ENCODE assay signal across 8 cellular contexts in the genomic region with DNA sequence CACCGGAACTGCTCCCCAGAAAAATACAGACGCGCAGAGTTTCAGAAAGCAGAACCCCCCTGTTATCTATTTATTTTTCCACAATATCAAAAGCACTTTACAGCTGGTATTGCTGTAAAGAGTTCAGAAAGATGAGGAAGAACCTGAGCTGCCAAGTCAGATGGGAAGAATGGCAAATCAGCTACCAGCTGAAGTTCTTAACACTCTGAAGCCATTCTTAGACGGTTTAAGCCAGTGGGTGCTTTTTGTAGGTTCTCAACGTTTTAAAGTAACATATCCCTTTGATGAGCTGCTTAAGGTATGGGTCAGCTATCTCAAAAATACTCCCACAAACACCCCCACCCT. TPM values are rescaled to one million over a fixed set of nuclear protein-coding genes. Genes with fewer than 3 reads are reported as not detected.
DNase-seq lines count a peak whose midpoint lies in the region; ATAC-seq, FAIRE-seq and TF ChIP-seq lines count a peak whose summit lies in the region.

No MANE protein-coding gene starts in this region.

- intact Hi-C loops in PC-3 (cut with micrococcal nuclease), result loop anchor here (2.0 to 5.0 kb wide), 2 partner anchors 37 to 118 kb away; partner anchors contain the start of genes MYCBP and NDUFS5

- TF ChIP-seq RAD21 in H1 (IDR thresholded peaks at IDR 0.05 in 1 of 2, conservative IDR thresholded peaks at IDR 0.05 in 1 of 2; ENCODE audit: low read depth in 2 of 2, low read length in 2 of 2), result no peak

- peak overlapping the region; percentile 27 for H4K5ac ChIP-seq in H1 (ENCODE audit: insufficient read length, low read depth, low read length)

- H3K27ac ChIP-seq in PC-3 (ENCODE audit: low read length) (peak overlapping the region; percentile 33; the same call in 1 of the 2 replicates), H1 (ENCODE audit: low read depth, low read length) (peak overlapping the region; percentile 73), neutrophil (peak overlapping the region; percentile 96)

- no peak overlapping the region for H3K56ac ChIP-seq in H1 (replicated peaks; ENCODE audit: insufficient read length, low read depth, low read length)

- peak overlapping the region; percentile 95; the same call in 1 of the 2 replicates for H2BK5ac ChIP-seq in H1 (ENCODE audit: low read depth, low read length)

- H4K20me1 ChIP-seq in PC-3 (ENCODE audit: low read length) (peaks cover 26% of the 10 kb centered on the region), H1 (replicated peaks in 1 of 2; ENCODE audit: control insufficient read depth in 1 of 2, insufficient read depth in 2 of 2, low read length in 2 of 2) (peaks cover 14 to 26% of the 10 kb centered on the region in 2 experiments)

- H3K4ac ChIP-seq in H1 (replicated peaks; ENCODE audit: insufficient read length, low read depth, low read length), result peak overlapping the region; percentile 20

- TSS peak; percentile 60 for BruUV-seq in PC-3 (replicated peaks; lab: Mats Ljungman, UMichigan)

- H2BK120ac ChIP-seq in H1 (replicated peaks; ENCODE audit: low read depth, low read length), result peak overlapping the region; percentile 77

- WGBS in H1 (ENCODE audit: extremely low coverage in 1 of 2, insufficient coverage in 1 of 2, insufficient read length in 1 of 2, insufficient replicate concordance in 2 of 2, low coverage in 1 of 2, low lambda C conversion rate in 2 of 2, missing lambda C conversion rate in 1 of 2), 2 experiments, result 16% methylated on average over 5 of the region's 5 CpGs; no CpG with 5 or more reads in 1 of the 2 experiments

- peak overlapping the region; percentile 67; the same call in 1 of the 2 replicates for H2BK20ac ChIP-seq in H1 (ENCODE audit: low read length)

- H3K4me1 ChIP-seq in PC-3 (ENCODE audit: insufficient read depth, low read length) (peaks cover 45% of the 10 kb centered on the region), H1 (replicated peaks in 1 of 4; ENCODE audit: control insufficient read depth in 3 of 4, insufficient read depth in 4 of 4, low read length in 3 of 4) (peaks cover 7 to 24% (median 17%) of the 10 kb centered on the region in 4 experiments), neutrophil (ENCODE audit: control insufficient read depth in 1 of 2, insufficient read depth in 1 of 2, low read depth in 1 of 2, low read length in 1 of 2) (peaks cover 17 to 22% of the 10 kb centered on the region in 2 experiments)

- no peak overlapping the region for H3K14ac ChIP-seq in H1 (ENCODE audit: insufficient read length)

- H3K9me3 ChIP-seq in PC-3 (ENCODE audit: low read length) (no peaks in the 10 kb centered on the region), H1 (ENCODE audit: insufficient read depth in 2 of 2, low read depth in 1 of 2, low read length in 1 of 2) (no peaks in the 10 kb centered on the region), neutrophil (no peaks in the 10 kb centered on the region)

- peak overlapping the region; percentile 97 for H2AFZ ChIP-seq in PC-3 (ENCODE audit: low read length)
- H2AFZ ChIP-seq in H1 (ENCODE audit: low read length), result no peak overlapping the region

- H3K18ac ChIP-seq in H1 (ENCODE audit: extremely low read depth, low read length), result peak overlapping the region; percentile 81

- H3K36me3 Mint-ChIP-seq in T-helper 1 cell treated with Interleukin-12 subunit alpha and Interleukin-12 subunit beta and Interleukin-4 antibody, amounts not matched to agents 30 μg/mL and 1 μg/mL, for 36 hours (ENCODE audit: low read depth), result peaks cover 17% of the 10 kb centered on the region

- no peak overlapping the region for H4K8ac ChIP-seq in H1 (ENCODE audit: extremely low read depth, insufficient read depth, low read length)

- H3K27ac Mint-ChIP-seq in T-helper 1 cell treated with Interleukin-12 subunit alpha and Interleukin-12 subunit beta and Interleukin-4 antibody, amounts not matched to agents 30 μg/mL and 1 μg/mL, for 36 hours, result peak overlapping the region; percentile 74

- H3K23me2 ChIP-seq in H1 (ENCODE audit: low read depth, low read length), result peaks cover 6% of the 10 kb centered on the region; the same call in 1 of the 2 replicates

- no peak for DNase-seq in T-helper 1 cell
- no peak for DNase-seq in PC-3
- no peak for DNase-seq in H1 (ENCODE audit: low read depth in 1 of 2, low spot score in 2 of 2)

- no peak for ATAC-seq in PC-3
- no peak for ATAC-seq in GM21786 (IDR thresholded peaks at IDR 0.05; ENCODE audit: unreplicated experiment)
- ATAC-seq in GM19467 (IDR thresholded peaks at IDR 0.05; ENCODE audit: unreplicated experiment), result no peak
- ATAC-seq in HG03469 (IDR thresholded peaks at IDR 0.05; ENCODE audit: unreplicated experiment), result no peak

- H3K27me3 ChIP-seq in PC-3 (ENCODE audit: low read length) (no peaks in the 10 kb centered on the region), H1 (replicated peaks in 1 of 4; ENCODE audit: control insufficient read depth in 3 of 4, extremely low read depth in 1 of 4, insufficient read depth in 3 of 4, low read length in 3 of 4) (no peaks in the 10 kb centered on the region), neutrophil (no peaks in the 10 kb centered on the region)

- POLR2A ChIA-PET in PC-3 (lab: Charles Lee; ENCODE audit: unreplicated experiment), result interaction anchor here (1.0 kb wide), 1 partner anchor 14 kb away, joined by 8 read pairs; no protein-coding TSS in a partner anchor
- POLR2A ChIA-PET in H1 (lab: Charles Lee; ENCODE audit: partially characterized antibody), result interaction anchor here (0.6 to 3.0 kb wide), 15 partner anchors 8 to 417 kb away, joined by 3 to 14 read pairs (median 4); partner anchors contain the start of genes GJA9 and NDUFS5

- no peak overlapping the region for H2BK15ac ChIP-seq in H1 (ENCODE audit: low read length)

- H3F3A ChIP-seq in PC-3 (ENCODE audit: low read length, unreplicated experiment), result peaks cover 11% of the 10 kb centered on the region

- TF ChIP-seq POLR2A in H1 (IDR thresholded peaks at IDR 0.05; ENCODE audit: control extremely low read depth in 1 of 2, low read depth in 2 of 2, low read length in 2 of 2), result no peak; a peak in 1 of 3 replicates

- H3K36me3 ChIP-seq in PC-3 (ENCODE audit: low read depth, low read length) (peaks cover 6% of the 10 kb centered on the region; the same call in 1 of the 2 replicates), H1 (ENCODE audit: control insufficient read depth in 2 of 4, insufficient read depth in 4 of 4, low read length in 3 of 4) (peaks cover 2 to 35% (median 16%) of the 10 kb centered on the region in 4 experiments; a peak in 5 of 8 replicates), neutrophil (peaks cover 7% of the 10 kb centered on the region)

- peak overlapping the region; percentile 92 for H3K4me2 ChIP-seq in PC-3 (ENCODE audit: low read length)
- peak overlapping the region; percentile 56 to 62 for H3K4me2 ChIP-seq in H1 (ENCODE audit: insufficient read depth in 1 of 2, low read depth in 2 of 2, low read length in 2 of 2)

- H3K23ac ChIP-seq in H1 (ENCODE audit: insufficient read length), result no peak overlapping the region

- H3K79me2 ChIP-seq in PC-3 (ENCODE audit: low read length) (peaks cover 43% of the 10 kb centered on the region), H1 (ENCODE audit: control insufficient read depth in 1 of 2, insufficient read depth in 2 of 2, low read length in 2 of 2) (peaks cover 38 to 43% of the 10 kb centered on the region in 2 experiments)

- CTCF ChIA-PET in PC-3 (lab: Charles Lee), result no interaction called here
- CTCF ChIA-PET in H1 (lab: Charles Lee; ENCODE audit: partially characterized antibody), result interaction anchor here (0.8 to 1.4 kb wide), 3 partner anchors 16 to 1389 kb away, joined by 3 to 4 read pairs (median 3); no protein-coding TSS in a partner anchor

- FAIRE-seq in H1 (lab: Jason Lieb, UNC), result no peak

- H4K91ac ChIP-seq in H1 (replicated peaks; ENCODE audit: insufficient read length, low read length), result peak overlapping the region; percentile 63

- no peaks in the 10 kb centered on the region for H3K9me2 ChIP-seq in PC-3 (replicated peaks; ENCODE audit: low read length)

- peak overlapping the region; percentile 79 for H3K4me3 Mint-ChIP-seq in T-helper 1 cell treated with Interleukin-12 subunit alpha and Interleukin-12 subunit beta and Interleukin-4 antibody, amounts not matched to agents 30 μg/mL and 1 μg/mL, for 36 hours

- H3K27me3 Mint-ChIP-seq in T-helper 1 cell treated with Interleukin-12 subunit alpha and Interleukin-12 subunit beta and Interleukin-4 antibody, amounts not matched to agents 30 μg/mL and 1 μg/mL, for 36 hours (ENCODE audit: low read depth), result no peaks in the 10 kb centered on the region

- no peaks in the 10 kb centered on the region for H3K79me1 ChIP-seq in H1 (ENCODE audit: low read depth, low read length)

- no peaks in the 10 kb centered on the region for H3K9me3 Mint-ChIP-seq in T-helper 1 cell treated with Interleukin-12 subunit alpha and Interleukin-12 subunit beta and Interleukin-4 antibody, amounts not matched to agents 30 μg/mL and 1 μg/mL, for 36 hours

- no peak for TF ChIP-seq CTCF in PC-3 (conservative IDR thresholded peaks at IDR 0.05; ENCODE audit: low read depth, low read length)
- TF ChIP-seq CTCF in H1 (IDR thresholded peaks at IDR 0.05; ENCODE audit: control extremely low read depth in 1 of 3, insufficient read depth in 1 of 3, low read depth in 1 of 3, low read length in 3 of 3), result no peak
- no peak for TF ChIP-seq CTCF in neutrophil (IDR thresholded peaks at IDR 0.05)

- H3K4me3 ChIP-seq in PC-3 (ENCODE audit: low read length) (peak overlapping the region; percentile 91), H1 (ENCODE audit: extremely low read depth in 1 of 4, insufficient read depth in 2 of 4, low read depth in 3 of 4, low read length in 4 of 4) (peak overlapping the region in 2 of 4 experiments; percentile 10 to 50; a peak in 5 of 8 replicates), neutrophil (ENCODE audit: low read depth in 1 of 2, low read length in 1 of 2) (peak overlapping the region; percentile 81 to 91)

- H3K9ac ChIP-seq in PC-3 (ENCODE audit: low read length), result peak overlapping the region; percentile 68
- H3K9ac ChIP-seq in H1 (replicated peaks in 1 of 4; ENCODE audit: extremely low read depth in 1 of 4, low read depth in 3 of 4, low read length in 3 of 4), result no peak overlapping the region; a peak in 1 of 7 replicates

- H3K4me1 Mint-ChIP-seq in T-helper 1 cell treated with Interleukin-12 subunit alpha and Interleukin-12 subunit beta and Interleukin-4 antibody, amounts not matched to agents 30 μg/mL and 1 μg/mL, for 36 hours (ENCODE audit: low read depth), result peaks cover 24% of the 10 kb centered on the region

- H2AK5ac ChIP-seq in H1 (ENCODE audit: low read depth, low read length), result no peak overlapping the region

- peak overlapping the region; percentile 75 for H2BK12ac ChIP-seq in H1 (ENCODE audit: low read depth, low read length)

- no peak for TF ChIP-seq EP300 in H1 (IDR thresholded peaks at IDR 0.05; ENCODE audit: borderline replicate concordance in 1 of 2, low read depth in 2 of 2, low read length in 2 of 2)

RNA-seq across cellular contexts. Expression of gene AKIRIN1, which starts 0.7 kb away (rescaled TPM):
- total RNA-seq in PC-3 (2014; rRNA removed), result 58.6 and 77.3 TPM in 2 replicates
- 236 TPM in 2 replicates for total RNA-seq in H1 (2021; fragmentation: NEBNext Ultra II Directional; extraction: Animal tissue kit (Norgen Biotek cat#: 25700))
- polyA plus RNA-seq in H1 (2011; rRNA removed), result 117 and 148 TPM in 2 replicates
- polyA plus RNA-seq in H1 (2011; cell fraction: cytosol; rRNA removed), result 183 TPM
- polyA plus RNA-seq in H1 (2011; cell fraction: nucleus; rRNA removed), result 51.2 TPM
- 126 to 255 TPM (median 140 TPM) in 4 replicates for polyA plus RNA-seq in H1 (2012, experiment 1 of 2)
- 109 TPM for polyA plus RNA-seq in H1 (2012, experiment 2 of 2)
- polyA plus RNA-seq in H1 (2013, experiment 1 of 2), result 161 TPM
- polyA plus RNA-seq in H1 (2013, experiment 2 of 2), result 160 TPM
- polyA minus RNA-seq in H1 (2011; rRNA and poly(A)+ RNA removed), result 128 and 194 TPM in 2 replicates
- polyA minus RNA-seq in H1 (2011; cell fraction: cytosol; rRNA and poly(A)+ RNA removed), result 133 TPM
- 92.6 TPM for polyA minus RNA-seq in H1 (2011; cell fraction: nucleus; rRNA and poly(A)+ RNA removed)

RNA-seq across cellular contexts. Expression of gene NDUFS5, which starts 35.8 kb away (rescaled TPM):
- 760 and 864 TPM in 2 replicates for total RNA-seq in PC-3 (2014; rRNA removed)
- total RNA-seq in H1 (2021; fragmentation: NEBNext Ultra II Directional; extraction: Animal tissue kit (Norgen Biotek cat#: 25700)), result 421 and 435 TPM in 2 replicates
- 432 and 835 TPM in 2 replicates for polyA plus RNA-seq in H1 (2011; rRNA removed)
- polyA plus RNA-seq in H1 (2011; cell fraction: cytosol; rRNA removed), result 1,016 TPM
- polyA plus RNA-seq in H1 (2011; cell fraction: nucleus; rRNA removed), result 108 TPM
- 1,166 to 1,417 TPM (median 1,337 TPM) in 4 replicates for polyA plus RNA-seq in H1 (2012, experiment 1 of 2)
- 1,364 TPM for polyA plus RNA-seq in H1 (2012, experiment 2 of 2)
- 921 TPM for polyA plus RNA-seq in H1 (2013, experiment 1 of 2)
- 934 TPM for polyA plus RNA-seq in H1 (2013, experiment 2 of 2)
- 114 and 129 TPM in 2 replicates for polyA minus RNA-seq in H1 (2011; rRNA and poly(A)+ RNA removed)
- 120 TPM for polyA minus RNA-seq in H1 (2011; cell fraction: cytosol; rRNA and poly(A)+ RNA removed)
- polyA minus RNA-seq in H1 (2011; cell fraction: nucleus; rRNA and poly(A)+ RNA removed), result 119 TPM

RNA-seq across cellular contexts. Expression of gene RHBDL2, which starts 48.7 kb away (rescaled TPM):
- 3.6 and 10.0 TPM in 2 replicates for total RNA-seq in PC-3 (2014; rRNA removed)
- total RNA-seq in H1 (2021; fragmentation: NEBNext Ultra II Directional; extraction: Animal tissue kit (Norgen Biotek cat#: 25700)), result 0.84 and 1.2 TPM in 2 replicates
- 0.31 and 0.42 TPM in 2 replicates for polyA plus RNA-seq in H1 (2011; rRNA removed)
- polyA plus RNA-seq in H1 (2011; cell fraction: cytosol; rRNA removed), result 0.97 TPM
- polyA plus RNA-seq in H1 (2011; cell fraction: nucleus; rRNA removed), result 0.50 TPM
- 1.5 to 2.3 TPM (median 2.2 TPM) in 4 replicates for polyA plus RNA-seq in H1 (2012, experiment 1 of 2)
- 0.66 TPM for polyA plus RNA-seq in H1 (2012, experiment 2 of 2)
- polyA plus RNA-seq in H1 (2013, experiment 1 of 2), result 0.59 TPM
- polyA plus RNA-seq in H1 (2013, experiment 2 of 2), result 0.66 TPM
- 0.19 and 1.4 TPM in 2 replicates for polyA minus RNA-seq in H1 (2011; rRNA and poly(A)+ RNA removed)
- polyA minus RNA-seq in H1 (2011; cell fraction: cytosol; rRNA and poly(A)+ RNA removed), result not detected
- polyA minus RNA-seq in H1 (2011; cell fraction: nucleus; rRNA and poly(A)+ RNA removed), result 0.40 TPM

Comparison
In these comparisons a context has a peak if more than half of its experiments do, and no peak if none do; other contexts are left out.
1. H3K27ac ChIP-seq: peak in every context shown above with its lines; median percentile 96 in neutrophil; 73 in H1; 33 in PC-3.